In the genomic region with DNA sequence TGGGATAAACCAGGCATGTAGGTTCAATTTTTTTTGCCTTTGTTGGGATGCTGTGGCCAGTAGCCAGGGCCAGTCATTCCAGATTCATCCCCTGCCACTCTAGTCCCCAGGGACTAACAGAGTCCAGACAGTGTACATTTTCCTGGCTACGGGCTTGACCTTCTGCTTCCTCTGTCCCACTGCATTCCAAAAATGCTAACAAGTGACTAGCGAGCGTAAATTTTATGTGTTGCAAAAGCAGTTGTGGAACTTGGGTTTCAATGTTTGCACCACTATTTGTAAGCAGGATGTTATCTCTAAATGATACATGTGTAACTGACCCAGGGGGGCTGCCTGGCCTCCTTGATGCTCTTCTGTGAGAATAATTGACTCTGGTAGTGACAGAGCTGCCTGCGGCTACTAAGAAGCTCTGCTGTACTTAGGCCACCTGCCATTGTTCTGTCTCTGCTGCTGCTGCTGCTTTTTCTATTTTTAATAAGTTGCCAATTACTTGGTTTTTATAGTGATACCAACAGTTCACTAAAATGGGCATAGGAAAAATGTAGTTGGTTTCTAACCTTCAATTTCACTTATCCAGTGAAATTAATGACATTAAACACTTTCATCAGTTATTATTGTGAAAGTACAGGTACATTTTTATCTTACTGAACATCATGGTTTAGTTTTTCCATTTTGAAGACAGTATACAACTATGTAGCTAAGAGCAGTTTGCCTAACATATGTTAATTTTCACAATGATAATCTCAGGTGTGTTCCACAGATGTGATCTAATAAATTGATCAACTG, we compare ENCODE assay signal across 9 cellular contexts. TPM values are rescaled to one million over a fixed set of nuclear protein-coding genes. Genes with fewer than 3 reads are reported as not detected.
A peak's percentile ranks its signal among the peaks of the same experiment; 100 is the strongest.
DNase-seq lines count a peak whose midpoint lies in the region; TF ChIP-seq lines count a peak whose summit lies in the region.
"Had no signal": no experiment of that assay in that cellular context is flagged by ENCODE, and none has a peak within 500 bp of the region (broad histone marks: within the 10 kb centered on the region; RNA-seq: fewer than 3 reads in every experiment).

No MANE protein-coding gene starts in this region.

- peak; percentile 78 for DNase-seq in GM04504 (ENCODE audit: low read depth)
- DNase-seq in T1000 (lab: John Stamatoyannopoulos, UW): peak; percentile 27
- DNase-seq in fibroblast of the conjunctiva (ENCODE audit: low read depth): peak; percentile 14
- no peak for DNase-seq in sigmoid colon
- no peak for DNase-seq in neural progenitor cell (ENCODE audit: low spot score)
- no peak for DNase-seq in activated gamma-delta T cell (lab: John Stamatoyannopoulos, UW)
- DNase-seq in NCI-H2081 (lab: John Stamatoyannopoulos, UW): no peak
- DNase-seq: T-helper 9 cell had no signal

- no peak for TF ChIP-seq POLR2A in sigmoid colon (IDR thresholded peaks at IDR 0.05)

- H3K4me1 Mint-ChIP-seq in neural progenitor cell: peaks cover 24% of the 10 kb centered on the region

- no peak overlapping the region for H3K4me3 Mint-ChIP-seq in neural progenitor cell

- H4K20me1 ChIP-seq in neural progenitor cell (ENCODE audit: low read depth): peaks cover 96% of the 10 kb centered on the region

- no peak overlapping the region for H3K4me3 ChIP-seq in sigmoid colon
- no peak overlapping the region for H3K4me3 ChIP-seq in neural progenitor cell

- H3K4me1 ChIP-seq in sigmoid colon (peaks cover 0 to 80% (median 60%) of the 10 kb centered on the region in 4 donors), neural progenitor cell (peaks cover 16% of the 10 kb centered on the region)

- H3K36me3 ChIP-seq in sigmoid colon (no peaks in the 10 kb centered on the region), neural progenitor cell (no peaks in the 10 kb centered on the region)

- H3K27ac ChIP-seq in sigmoid colon: peak overlapping the region; percentile 55 to 81 (median 71)
- H3K27ac ChIP-seq in neural progenitor cell: no peak overlapping the region
- H3K27ac ChIP-seq: epithelial cell of prostate had no signal

- H3K27ac Mint-ChIP-seq in neural progenitor cell: no peak overlapping the region

- H3K36me3 Mint-ChIP-seq in neural progenitor cell: peaks cover 11% of the 10 kb centered on the region

- H3K9me3 ChIP-seq in sigmoid colon: no peaks in the 10 kb centered on the region
- no peaks in the 10 kb centered on the region for H3K9me3 ChIP-seq in neural progenitor cell (ENCODE audit: low read depth)

- H2AFZ ChIP-seq in neural progenitor cell (replicated peaks): no peak overlapping the region

- peaks cover 100% of the 10 kb centered on the region for H3K79me2 ChIP-seq in neural progenitor cell (ENCODE audit: low read depth)

- H3K9me3 Mint-ChIP-seq in neural progenitor cell: no peaks in the 10 kb centered on the region

- no peak overlapping the region for H3K9ac ChIP-seq in neural progenitor cell

- no peaks in the 10 kb centered on the region for H3K27me3 ChIP-seq in sigmoid colon
- H3K27me3 ChIP-seq in neural progenitor cell: no peaks in the 10 kb centered on the region

- no peaks in the 10 kb centered on the region for H3K27me3 Mint-ChIP-seq in neural progenitor cell (ENCODE audit: insufficient read depth, low read depth)

- 79 to 80% methylated on average over 4 of the region's 4 CpGs for WGBS in sigmoid colon, 2 donors

- peaks cover 3% of the 10 kb centered on the region for H3F3A ChIP-seq in neural progenitor cell (ENCODE audit: low read depth)

- intact Hi-C loops in sigmoid colon (cut with DNase I): no loop called here

- TF ChIP-seq EP300 in sigmoid colon (IDR thresholded peaks at IDR 0.05): no peak

- no peak overlapping the region for H3K4me2 ChIP-seq in neural progenitor cell

- no peak for TF ChIP-seq CTCF in sigmoid colon (IDR thresholded peaks at IDR 0.05)
- no peak for TF ChIP-seq CTCF in neural progenitor cell (IDR thresholded peaks at IDR 0.05)

RNA-seq across cellular contexts. Expression of gene TNRC6B, which starts 26.8 kb away (rescaled TPM):
- total RNA-seq in sigmoid colon (10 to 100 TPM; 26.5 to 51.8 (median 28.1) TPM), neural progenitor cell (ENCODE audit: low replicate concordance) (35.9 and 60.0 TPM in 2 replicates)
- 10 to 100 TPM in 1 of 3 donors, 1 to 10 TPM in 1, under 1 TPM in 1; 0.60 to 23.0 (median 9.2) TPM for polyA plus RNA-seq in sigmoid colon

Comparison
In these comparisons a context has a peak if more than half of its experiments do, and no peak if none do; other contexts are left out.
1. DNase-seq: peak in GM04504 (single experiment), T1000 (single experiment) and fibroblast of the conjunctiva (single experiment); none in sigmoid colon (single experiment), neural progenitor cell (single experiment), activated gamma-delta T cell (single experiment) and NCI-H2081 (0 of 2).